Comparison of ENCODE assay signal across 13 cellular contexts in the genomic region with DNA sequence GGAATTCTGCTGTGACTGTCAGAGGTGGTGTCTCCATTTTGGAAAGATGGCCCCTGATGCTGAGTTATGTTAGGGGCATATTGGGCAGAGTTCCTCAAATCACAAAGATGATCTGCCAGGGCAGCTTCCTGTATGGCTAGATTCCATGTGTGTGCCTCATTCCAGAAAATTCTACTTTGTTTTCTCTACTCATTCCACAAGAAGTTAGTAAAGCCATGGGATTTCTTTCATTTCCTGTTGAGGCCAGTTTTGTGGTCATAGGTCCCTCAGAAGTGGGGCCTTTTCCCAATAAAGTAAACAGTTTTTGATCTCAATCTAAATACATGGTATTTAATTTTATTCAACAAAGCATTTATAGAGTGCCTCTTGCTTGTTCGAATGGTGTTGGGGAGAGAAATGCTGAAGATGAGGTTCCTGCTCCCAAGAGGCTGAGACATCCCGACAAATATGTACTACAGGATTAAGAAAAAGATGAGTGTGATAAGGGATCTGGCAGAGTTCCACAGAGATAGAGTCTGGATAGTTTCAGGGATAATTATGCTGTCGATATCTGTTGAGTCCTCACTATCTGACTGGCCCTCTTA. TPM values are rescaled to one million over a fixed set of nuclear protein-coding genes. Genes with fewer than 3 reads are reported as not detected.
DNase-seq lines count a peak whose midpoint lies in the region; ATAC-seq and TF ChIP-seq lines count a peak whose summit lies in the region.
"Had no signal": no experiment of that assay in that cellular context is flagged by ENCODE, and none has a peak within 500 bp of the region (broad histone marks: within the 10 kb centered on the region; RNA-seq: fewer than 3 reads in every experiment).

No MANE protein-coding gene starts in this region.

- H3K27me3 Mint-ChIP-seq in HFFc6 (ENCODE audit: insufficient read depth): peaks cover 13% of the 10 kb centered on the region
- H3K27me3 Mint-ChIP-seq: type B pancreatic cell had no signal

- DNase-seq in HFFc6: peak; percentile 93
- peak; percentile 87 for DNase-seq in astrocyte of the cerebellum (ENCODE audit: low read depth)
- peak; percentile 80 for DNase-seq in hepatic stellate cell (ENCODE audit: low spot score)
- no peak for DNase-seq in upper lobe of right lung
- no peak for DNase-seq in activated CD4-positive, alpha-beta T cell treated with anti-CD3 and anti-CD28 coated beads for 1 hour
- no peak for DNase-seq in tibial nerve (ENCODE audit: low spot score in 2 of 2)
- DNase-seq: NCI-H1092, NCI-H69 had no signal

- H3K27ac ChIP-seq in upper lobe of right lung (peak overlapping the region; percentile 6), tibial nerve (peak overlapping the region in 2 of 4 donors; percentile 64 to 77)

- ATAC-seq in upper lobe of right lung (no peak), HG03442 (IDR thresholded peaks at IDR 0.05; ENCODE audit: unreplicated experiment) (no peak)
- ATAC-seq: esophagus mucosa had no signal

- intact Hi-C loops in upper lobe of right lung (cut with DNase I): loop anchor here (10.0 kb wide), 2 partner anchors 171 to 321 kb away; no protein-coding TSS in a partner anchor

- H3K4me1 Mint-ChIP-seq in HFFc6 (ENCODE audit: low read depth): peaks cover 63% of the 10 kb centered on the region

- H3K9me3 ChIP-seq in upper lobe of right lung: no peaks in the 10 kb centered on the region
- no peaks in the 10 kb centered on the region for H3K9me3 ChIP-seq in tibial nerve

- no peak for TF ChIP-seq CTCF in HFFc6 (IDR thresholded peaks at IDR 0.05)
- TF ChIP-seq CTCF in astrocyte of the cerebellum (IDR thresholded peaks at IDR 0.05; ENCODE audit: low read depth, low read length, missing control alignments): no peak
- TF ChIP-seq CTCF in upper lobe of right lung (IDR thresholded peaks at IDR 0.05): no peak
- no peak for TF ChIP-seq CTCF in tibial nerve (IDR thresholded peaks at IDR 0.05)

- peak overlapping the region; percentile 57 for H3K27ac Mint-ChIP-seq in HFFc6
- H3K27ac Mint-ChIP-seq: type B pancreatic cell had no signal

- H3K27me3 ChIP-seq in upper lobe of right lung (no peaks in the 10 kb centered on the region), tibial nerve (no peaks in the 10 kb centered on the region)

- H3K36me3 Mint-ChIP-seq in HFFc6 (ENCODE audit: low read depth): peaks cover 30% of the 10 kb centered on the region

- no peak for TF ChIP-seq POLR2A in tibial nerve (IDR thresholded peaks at IDR 0.05)

- H3K4me1 ChIP-seq in upper lobe of right lung (peaks cover 33% of the 10 kb centered on the region), tibial nerve (peaks cover 0 to 60% (median 20%) of the 10 kb centered on the region in 4 donors)

- peaks cover under 1% of the 10 kb centered on the region for H3K36me3 ChIP-seq in upper lobe of right lung
- no peaks in the 10 kb centered on the region for H3K36me3 ChIP-seq in tibial nerve

- in situ Hi-C loops in astrocyte of the cerebellum (cut with HindIII; ENCODE audit: low sequenced_read_pairs): no loop called here

- no peak overlapping the region for H3K4me3 ChIP-seq in astrocyte of the cerebellum (ENCODE audit: low read depth, low read length)
- no peak overlapping the region for H3K4me3 ChIP-seq in upper lobe of right lung
- no peak overlapping the region for H3K4me3 ChIP-seq in tibial nerve
- H3K4me3 ChIP-seq: lung had no signal

- peak overlapping the region; percentile 18; the same call in 1 of the 2 replicates for H3K4me3 Mint-ChIP-seq in HFFc6
- H3K4me3 Mint-ChIP-seq: type B pancreatic cell had no signal

- H3K9me3 Mint-ChIP-seq in HFFc6: no peaks in the 10 kb centered on the region
- H3K9me3 Mint-ChIP-seq: type B pancreatic cell had no signal

- TF ChIP-seq EP300 in tibial nerve (IDR thresholded peaks at IDR 0.05): no peak

- WGBS in tibial nerve, 2 donors: 55 to 66% methylated on average over 3 of the region's 3 CpGs

RNA-seq across cellular contexts. Expression of gene MINDY4, which starts 33.0 kb away (rescaled TPM):
- 1 to 10 TPM; 2.3 to 3.3 (median 2.6) TPM for total RNA-seq in HFFc6 (2021; fragmentation: NEBNext Ultra II Directional; extraction: Animal tissue kit (Norgen Biotek cat#: 25700))
- total RNA-seq in upper lobe of right lung (20.1 TPM), tibial nerve (10 to 100 TPM; 17.1 to 21.6 (median 19.9) TPM)

RNA-seq across cellular contexts. Expression of gene INMT, which starts 52.2 kb away (rescaled TPM):
- total RNA-seq in HFFc6 (2021; fragmentation: NEBNext Ultra II Directional; extraction: Animal tissue kit (Norgen Biotek cat#: 25700)): not detected
- total RNA-seq in upper lobe of right lung (501 TPM), tibial nerve (100 to 1,000 TPM in 2 of 4 donors, 10 to 100 TPM in 2; 21.3 to 142 (median 100) TPM)
- total RNA-seq: activated CD8-positive, alpha-beta memory T cell treated with anti-CD3 and anti-CD28 coated beads for 36 hours had no signal

Comparison
In these comparisons a context has a peak if more than half of its experiments do, and no peak if none do; other contexts are left out.
1. DNase-seq: peak in HFFc6 (single experiment), astrocyte of the cerebellum (single experiment) and hepatic stellate cell (single experiment); none in upper lobe of right lung (single experiment), activated CD4-positive, alpha-beta T cell treated with anti-CD3 and anti-CD28 coated beads for 1 hour (single experiment) and tibial nerve (0 of 2).
2. RNA of gene INMT, which starts 52.2 kb away (total RNA-seq): 501 TPM in upper lobe of right lung (single experiment) and 21.3 to 142 TPM in tibial nerve; not detected in HFFc6; every median in the first group is over 10 times any median in the second.